In genomic region chr2:46899053-46899452, GRCh38 we compare ENCODE assay signal across 34 cellular contexts.
"Had no signal": no experiment of that assay in that cellular context is flagged by ENCODE, and none has a peak within 500 bp of the region (broad histone marks: within the 10 kb centered on the region; RNA-seq: fewer than 3 reads in every experiment).

No MANE protein-coding gene starts in this region.

- DNase-seq: Karpas-422, Kasumi-1, MG63, MM.1S, NCI-H1048, NCI-H1092, NCI-H1092 treated with DMSO at 0.1 percent for 48 hours, NCI-H1105, NCI-H1105 treated with DMSO at 0.1 percent for 48 hours, NCI-H1417, NCI-H1417 treated with DMSO at 0.1 percent for 48 hours, NCI-H1436, NCI-H1436 treated with DMSO at 0.1 percent for 48 hours, NCI-H146, NCI-H1694, NCI-H1694 treated with DMSO at 0.1 percent for 48 hours, NCI-H187, NCI-H187 treated with DMSO at 0.1 percent for 48 hours, NCI-H1930, NCI-H2029, NCI-H2029 treated with DMSO at 0.1 percent for 48 hours, NCI-H2081, NCI-H2081 treated with DMSO at 0.1 percent for 48 hours, NCI-H2107, NCI-H2171, NCI-H2171 treated with DMSO at 0.1 percent for 48 hours, NCI-H2227 treated with DMSO at 0.1 percent for 48 hours, NCI-H226, NCI-H345, NCI-H446, NCI-H446 treated with DMSO at 0.1 percent for 48 hours, NCI-H510A, NCI-H510A treated with DMSO at 0.1 percent for 48 hours had no signal

- H3K4me2 ChIP-seq: KMS-11 had no signal

- H3K27me3 ChIP-seq: MG63 had no signal

- H3K9me3 ChIP-seq: MG63 had no signal

- H3K9ac ChIP-seq: KMS-11 had no signal

- H3K4me3 ChIP-seq: MG63 had no signal

- H3K27ac ChIP-seq: KMS-11 had no signal
